Comparison of ENCODE assay signal across 1 cellular context in genomic region chrX:119885554-119886428, GRCh38.
TF ChIP-seq lines count a peak whose summit lies in the region.

No MANE protein-coding gene starts in this region.

TF ChIP-seq in SK-N-SH treated with all-trans-retinoic acid at 6 μM for 48 hours, 23 proteins besides CTCF, POLR2A, EP300 and RAD21 (continued from another document):
- TF ChIP-seq PPARA (CRISPR knock-in tag; IDR thresholded peaks at IDR 0.05; ENCODE audit: borderline replicate concordance), result no peak
